ENCODE assay signal across 30 cellular contexts in genomic region chr2:59583173-59583765, GRCh38.
"Had no signal": no experiment of that assay in that cellular context is flagged by ENCODE, and none has a peak within 500 bp of the region (broad histone marks: within the 10 kb centered on the region; RNA-seq: fewer than 3 reads in every experiment).

No MANE protein-coding gene starts in this region.

- H3K27ac Mint-ChIP-seq: activated CD4-positive, alpha-beta memory T cell treated with anti-CD3 and anti-CD28 coated beads, Interleukin-2, amount 10 ng/mL, durations not matched to agents 7 days and 5 days; activated CD4-positive, alpha-beta T cell treated with anti-CD3 and anti-CD28 coated beads, Interleukin-2, amount 10 ng/mL, durations not matched to agents 7 days and 5 days; activated naive CD4-positive, alpha-beta T cell treated with anti-CD3 and anti-CD28 coated beads, Interleukin-2, amount 50 U/mL, for 24 hours; activated naive CD8-positive, alpha-beta T cell treated with anti-CD3 and anti-CD28 coated beads, Interleukin-2, amount 50 U/mL, for 24 hours; activated T-helper 17 cell treated with anti-CD3 and anti-CD28 coated beads, Interleukin-2, amount 50 U/mL, for 72 hours; dendritic cell treated with granulocyte-macrophage colony-stimulating factor and Interleukin-4, amounts not matched to agents 40 ng/mL and 50 ng/mL, for 4 days; endodermal cell; naive thymus-derived CD4-positive, alpha-beta T cell; stimulated activated effector memory CD8-positive, alpha-beta T cell treated with anti-CD3 and anti-CD28 coated beads, Interleukin-12 subunit alpha, Interleukin-12 subunit beta, amount 100 ng/mL, for 72 hours; stimulated activated naive CD8-positive, alpha-beta T cell treated with anti-CD3 and anti-CD28 coated beads, Interleukin-15, Interleukin-2, amounts not matched to agents 100 ng/mL and 50 ng/mL, for 24 hours had no signal

- H3K36me3 Mint-ChIP-seq: activated naive CD4-positive, alpha-beta T cell treated with anti-CD3 and anti-CD28 coated beads, Interleukin-2, amount 50 U/mL, for 24 hours; naive thymus-derived CD4-positive, alpha-beta T cell; stimulated activated effector memory CD8-positive, alpha-beta T cell treated with anti-CD3 and anti-CD28 coated beads, Interleukin-12 subunit alpha, Interleukin-12 subunit beta, amount 100 ng/mL, for 72 hours had no signal

- H3K9me3 ChIP-seq: esophagus squamous epithelium, pancreas, prostate gland, sigmoid colon, thoracic aorta had no signal

- H3K9me3 Mint-ChIP-seq: activated CD4-positive, alpha-beta T cell treated with anti-CD3 and anti-CD28 coated beads, Interleukin-2, amount 10 ng/mL, durations not matched to agents 7 days and 5 days; activated T-cell treated with anti-CD3 and anti-CD28 coated beads, Interleukin-2, amount 50 U/mL, for 4 hours; endodermal cell; naive thymus-derived CD4-positive, alpha-beta T cell had no signal

- H3K4me3 Mint-ChIP-seq: activated CD4-positive, alpha-beta memory T cell treated with anti-CD3 and anti-CD28 coated beads, Interleukin-2, amount 10 ng/mL, durations not matched to agents 7 days and 5 days; activated CD4-positive, alpha-beta T cell treated with anti-CD3 and anti-CD28 coated beads, Interleukin-2, amount 10 ng/mL, durations not matched to agents 7 days and 5 days; activated naive CD4-positive, alpha-beta T cell treated with anti-CD3 and anti-CD28 coated beads, Interleukin-2, amount 50 U/mL, for 24 hours; activated naive CD8-positive, alpha-beta T cell treated with anti-CD3 and anti-CD28 coated beads, Interleukin-2, amount 50 U/mL, for 24 hours; activated T-cell treated with anti-CD3 and anti-CD28 coated beads, Interleukin-2, amount 50 U/mL, for 4 hours; activated T-helper 17 cell treated with anti-CD3 and anti-CD28 coated beads, Interleukin-2, amount 50 U/mL, for 72 hours; dendritic cell treated with granulocyte-macrophage colony-stimulating factor and Interleukin-4, amounts not matched to agents 40 ng/mL and 50 ng/mL, for 4 days; endodermal cell; naive thymus-derived CD4-positive, alpha-beta T cell; stimulated activated effector memory CD8-positive, alpha-beta T cell treated with anti-CD3 and anti-CD28 coated beads, Interleukin-12 subunit alpha, Interleukin-12 subunit beta, amount 100 ng/mL, for 72 hours; stimulated activated naive CD8-positive, alpha-beta T cell treated with anti-CD3 and anti-CD28 coated beads, Interleukin-15, Interleukin-2, amounts not matched to agents 100 ng/mL and 50 ng/mL, for 24 hours had no signal

- H3K4me3 ChIP-seq: esophagus squamous epithelium, pancreas, prostate gland, sigmoid colon, thoracic aorta had no signal

- ATAC-seq: activated naive CD8-positive, alpha-beta T cell treated with anti-CD3 and anti-CD28 coated beads, Interleukin-2, amount 50 U/mL, for 24 hours; activated T-cell treated with anti-CD3 and anti-CD28 coated beads, Interleukin-2, amount 50 U/mL, for 4 hours; activated T-helper 17 cell treated with anti-CD3 and anti-CD28 coated beads, Interleukin-2, amount 50 U/mL, for 72 hours; left cardiac atrium; left ventricle myocardium superior; naive thymus-derived CD4-positive, alpha-beta T cell; pancreas; stimulated activated effector memory CD8-positive, alpha-beta T cell treated with anti-CD3 and anti-CD28 coated beads, Interleukin-12 subunit alpha, Interleukin-12 subunit beta, amount 100 ng/mL, for 72 hours had no signal

- H3K27me3 ChIP-seq: esophagus squamous epithelium, pancreas, sigmoid colon had no signal

- H3K27ac ChIP-seq: esophagus squamous epithelium, pancreas, prostate gland, sigmoid colon, thoracic aorta had no signal

- H3K36me3 ChIP-seq: esophagus squamous epithelium, pancreas, prostate gland, sigmoid colon, thoracic aorta had no signal

- H3K4me1 Mint-ChIP-seq: activated CD4-positive, alpha-beta memory T cell treated with anti-CD3 and anti-CD28 coated beads, Interleukin-2, amount 10 ng/mL, durations not matched to agents 7 days and 5 days; activated CD4-positive, alpha-beta T cell treated with anti-CD3 and anti-CD28 coated beads, Interleukin-2, amount 10 ng/mL, durations not matched to agents 7 days and 5 days; activated naive CD4-positive, alpha-beta T cell treated with anti-CD3 and anti-CD28 coated beads, Interleukin-2, amount 50 U/mL, for 24 hours; activated naive CD8-positive, alpha-beta T cell treated with anti-CD3 and anti-CD28 coated beads, Interleukin-2, amount 50 U/mL, for 24 hours; activated T-helper 17 cell treated with anti-CD3 and anti-CD28 coated beads, Interleukin-2, amount 50 U/mL, for 72 hours; stimulated activated effector memory CD8-positive, alpha-beta T cell treated with anti-CD3 and anti-CD28 coated beads, Interleukin-12 subunit alpha, Interleukin-12 subunit beta, amount 100 ng/mL, for 72 hours had no signal

- DNase-seq: activated CD4-positive, alpha-beta memory T cell treated with anti-CD3 and anti-CD28 coated beads, Interleukin-2, amount 10 ng/mL, durations not matched to agents 7 days and 5 days; activated CD4-positive, alpha-beta T cell treated with anti-CD3 and anti-CD28 coated beads, Interleukin-2, amount 10 ng/mL, durations not matched to agents 7 days and 5 days; activated CD4-positive, CD25-positive, alpha-beta regulatory T cell treated with anti-CD3 and anti-CD28 coated beads, Interleukin-2, amount 50 U/mL, for 72 hours; activated gamma-delta T cell treated with Interleukin-2 at 50 U/mL for 16 hours; activated naive CD8-positive, alpha-beta T cell treated with anti-CD3 and anti-CD28 coated beads, Interleukin-2, amount 50 U/mL, for 24 hours; activated T-cell treated with anti-CD3 and anti-CD28 coated beads, Interleukin-2, amount 50 U/mL, for 4 hours; amygdala; central memory CD4-positive, alpha-beta T cell; endodermal cell; esophagus squamous epithelium; glutamatergic neuron; islet precursor cell; left cardiac atrium; left ventricle myocardium superior; naive thymus-derived CD4-positive, alpha-beta T cell; pancreas; retina; sigmoid colon; small intestine; stimulated activated CD4-positive, alpha-beta T cell treated with anti-CD3 and anti-CD28 coated beads, Interleukin-4, amount 100 ng/mL, for 24 hours; trophoblast cell had no signal

- H3K27me3 Mint-ChIP-seq: activated CD4-positive, alpha-beta memory T cell treated with anti-CD3 and anti-CD28 coated beads, Interleukin-2, amount 10 ng/mL, durations not matched to agents 7 days and 5 days; activated CD4-positive, alpha-beta T cell treated with anti-CD3 and anti-CD28 coated beads, Interleukin-2, amount 10 ng/mL, durations not matched to agents 7 days and 5 days; activated naive CD4-positive, alpha-beta T cell treated with anti-CD3 and anti-CD28 coated beads, Interleukin-2, amount 50 U/mL, for 24 hours; activated naive CD8-positive, alpha-beta T cell treated with anti-CD3 and anti-CD28 coated beads, Interleukin-2, amount 50 U/mL, for 24 hours; activated T-helper 17 cell treated with anti-CD3 and anti-CD28 coated beads, Interleukin-2, amount 50 U/mL, for 72 hours; dendritic cell treated with granulocyte-macrophage colony-stimulating factor and Interleukin-4, amounts not matched to agents 40 ng/mL and 50 ng/mL, for 4 days; naive thymus-derived CD4-positive, alpha-beta T cell had no signal

- H3K4me1 ChIP-seq: esophagus squamous epithelium, pancreas, prostate gland, sigmoid colon had no signal

- FAIRE-seq: frontal cortex, pancreas, small intestine, urothelium cell line had no signal
